10 cellular contexts compared by ENCODE assay signal in genomic region chr6:107064579-107065065, GRCh38. TPM values are rescaled to one million over a fixed set of nuclear protein-coding genes. Genes with fewer than 3 reads are reported as not detected.
DNase-seq lines count a peak whose midpoint lies in the region; FAIRE-seq and TF ChIP-seq lines count a peak whose summit lies in the region.
"Had no signal": no experiment of that assay in that cellular context is flagged by ENCODE, and none has a peak within 500 bp of the region (broad histone marks: within the 10 kb centered on the region; RNA-seq: fewer than 3 reads in every experiment).

No MANE protein-coding gene starts in this region.

- no peaks in the 10 kb centered on the region for H3K27me3 Mint-ChIP-seq in activated naive CD8-positive, alpha-beta T cell treated with anti-CD3 and anti-CD28 coated beads for 36 hours
- H3K27me3 Mint-ChIP-seq: IgD-negative memory B cell had no signal

- H3K4me1 ChIP-seq in effector memory CD4-positive, alpha-beta T cell (ENCODE audit: control insufficient read depth, insufficient read depth, low read length, poor library complexity, severe bottlenecking): peaks cover 6% of the 10 kb centered on the region

- FAIRE-seq in GM12891 (lab: Jason Lieb, UNC): peak; percentile 57
- FAIRE-seq in HTR-8/SVneo (lab: Jason Lieb, UNC): no peak

- H3K36me3 Mint-ChIP-seq in activated naive CD8-positive, alpha-beta T cell treated with anti-CD3 and anti-CD28 coated beads for 36 hours: peaks cover 7% of the 10 kb centered on the region

- H3K4me3 Mint-ChIP-seq in activated naive CD8-positive, alpha-beta T cell treated with anti-CD3 and anti-CD28 coated beads for 36 hours: no peak overlapping the region
- H3K4me3 Mint-ChIP-seq: IgD-negative memory B cell had no signal

- no peak overlapping the region for H3K27ac ChIP-seq in effector memory CD4-positive, alpha-beta T cell (ENCODE audit: insufficient read depth, low read length, poor library complexity, severe bottlenecking)
- H3K27ac ChIP-seq: tibial nerve had no signal

- no peaks in the 10 kb centered on the region for H3K9me3 ChIP-seq in effector memory CD4-positive, alpha-beta T cell (ENCODE audit: control insufficient read depth, low read length)
- H3K9me3 ChIP-seq: tibial nerve had no signal

- H3K36me3 ChIP-seq in effector memory CD4-positive, alpha-beta T cell (ENCODE audit: control insufficient read depth, insufficient read depth, low read length): no peaks in the 10 kb centered on the region

- H3K4me3 ChIP-seq in effector memory CD4-positive, alpha-beta T cell (ENCODE audit: insufficient read depth, low read depth, low read length, poor library complexity, severe bottlenecking): no peak overlapping the region
- H3K4me3 ChIP-seq: tibial nerve had no signal

- peak overlapping the region; percentile 31 for H3K27ac Mint-ChIP-seq in activated naive CD8-positive, alpha-beta T cell treated with anti-CD3 and anti-CD28 coated beads for 36 hours

- peaks cover 36% of the 10 kb centered on the region for H3K4me1 Mint-ChIP-seq in activated naive CD8-positive, alpha-beta T cell treated with anti-CD3 and anti-CD28 coated beads for 36 hours

- no peak for TF ChIP-seq POLR2A in GM12891 (IDR thresholded peaks at IDR 0.05; ENCODE audit: low read depth, low read length)

- H3K27me3 ChIP-seq in effector memory CD4-positive, alpha-beta T cell (replicated peaks; ENCODE audit: control insufficient read depth, insufficient read depth, low read length, poor library complexity, severe bottlenecking): no peaks in the 10 kb centered on the region
- H3K27me3 ChIP-seq: tibial nerve had no signal

- DNase-seq in GM12891 (ENCODE audit: insufficient read length, low spot score): no peak
- peak; percentile 51 for DNase-seq in HTR-8/SVneo (ENCODE audit: insufficient read length, low spot score)
- peak; percentile 43 for DNase-seq in activated naive CD8-positive, alpha-beta T cell treated with anti-CD3 and anti-CD28 coated beads for 36 hours
- peak; percentile 85 for DNase-seq in myocyte (ENCODE audit: low read depth)
- DNase-seq in NCI-H2107 treated with DMSO at 0.1 percent for 48 hours (lab: John Stamatoyannopoulos, UW; ENCODE audit: unreplicated experiment): no peak
- DNase-seq in DMS 273 treated with DMSO at 0.1 percent for 48 hours (lab: John Stamatoyannopoulos, UW): no peak
- DNase-seq in effector memory CD4-positive, alpha-beta T cell: no peak
- no peak for DNase-seq in OCI-M2 (lab: John Stamatoyannopoulos, UW; ENCODE audit: unreplicated experiment)

- H3K9me3 Mint-ChIP-seq in activated naive CD8-positive, alpha-beta T cell treated with anti-CD3 and anti-CD28 coated beads for 36 hours: no peaks in the 10 kb centered on the region
- H3K9me3 Mint-ChIP-seq: IgD-negative memory B cell had no signal

TF ChIP-seq in GM12891, 5 proteins besides CTCF, POLR2A, EP300 and RAD21:
- no peak for TF ChIP-seq TAF1 (IDR thresholded peaks at IDR 0.05; ENCODE audit: low read depth, low read length)
- TF ChIP-seq SPI1 (IDR thresholded peaks at IDR 0.05; ENCODE audit: low read depth, low read length): no peak
- no peak for TF ChIP-seq POU2F2 (IDR thresholded peaks at IDR 0.05; ENCODE audit: low read depth, low read length)
- no peak for TF ChIP-seq POLR2AphosphoS5 (IDR thresholded peaks at IDR 0.05; ENCODE audit: low read depth, low read length)
- TF ChIP-seq PAX5 (IDR thresholded peaks at IDR 0.05; ENCODE audit: insufficient read depth, low read length, severe bottlenecking): no peak

RNA-seq across cellular contexts. Expression of gene MTRES1, which starts 36.6 kb away (rescaled TPM):
- 15.8 TPM for polyA plus RNA-seq in GM12891 (2012; ENCODE audit: low read depth, missing spikeins)
- 10 to 100 TPM; 17.8 to 18.5 TPM for total RNA-seq in activated naive CD8-positive, alpha-beta T cell treated with anti-CD3 and anti-CD28 coated beads for 36 hours
- total RNA-seq in myocyte: 23.8 and 28.1 TPM in 2 replicates
- 18.3 TPM for polyA plus RNA-seq in myocyte (2012)

RNA-seq across cellular contexts. Expression of gene BEND3, which starts 50.7 kb away (rescaled TPM):
- 8.8 TPM for polyA plus RNA-seq in GM12891 (2012; ENCODE audit: low read depth, missing spikeins)
- total RNA-seq in activated naive CD8-positive, alpha-beta T cell treated with anti-CD3 and anti-CD28 coated beads for 36 hours: 1 to 10 TPM; 8.6 to 9.3 TPM
- total RNA-seq in myocyte: 2.2 and 2.6 TPM in 2 replicates
- polyA plus RNA-seq in myocyte (2012): 1.2 TPM

Comparison
In these comparisons a context has a peak if more than half of its experiments do, and no peak if none do; other contexts are left out.
1. DNase-seq: peak in HTR-8/SVneo (single experiment), activated naive CD8-positive, alpha-beta T cell treated with anti-CD3 and anti-CD28 coated beads for 36 hours (single experiment) and myocyte (single experiment); none in GM12891 (single experiment), NCI-H2107 treated with DMSO at 0.1 percent for 48 hours (single experiment), DMS 273 treated with DMSO at 0.1 percent for 48 hours (single experiment), effector memory CD4-positive, alpha-beta T cell (0 of 3) and OCI-M2 (single experiment).